8 cellular contexts compared by ENCODE assay signal in genomic region chr1:42958488-42959317, GRCh38.
DNase-seq lines count a peak whose midpoint lies in the region; ATAC-seq and TF ChIP-seq lines count a peak whose summit lies in the region.

TSS of gene SLC2A1 (minus strand) at chr1:42958868. CDS start at chr1:42958651, 217 bp downstream.

- H3K4me3 ChIP-seq in choroid plexus epithelial cell (ENCODE audit: low read depth, low read length) = peak within 1 kb of the TSS; percentile 81

- DNase-seq in AG20443 (ENCODE audit: low spot score) = peak; percentile 96
- peak; percentile 84 for DNase-seq in NCI-H446 treated with DMSO at 0.1 percent for 48 hours (lab: John Stamatoyannopoulos, UW)
- DNase-seq in activated CD4-positive, alpha-beta T cell treated with anti-CD3 and anti-CD28 coated beads for 24 hours (ENCODE audit: low read depth in 2 of 2) = peak; percentile 92 to 94
- DNase-seq in choroid plexus epithelial cell (ENCODE audit: low read depth) = peak; percentile 93
- DNase-seq in stimulated activated CD4-positive, alpha-beta T cell treated with anti-CD3 and anti-CD28 coated beads, Interleukin-1b, Interleukin-23, amount 100 ng/mL, for 24 hours (ENCODE audit: low read depth in 4 of 4, low spot score in 1 of 4) = peak; percentile 90 to 96 (median 92)

- no peaks in the 10 kb centered on the region for H3K27me3 ChIP-seq in layer of hippocampus (ENCODE audit: control insufficient read depth, insufficient read depth, low read length)

- TF ChIP-seq CTCF in choroid plexus epithelial cell (conservative IDR thresholded peaks at IDR 0.05; ENCODE audit: low read depth, low read length) = no peak

- H3K27ac ChIP-seq in layer of hippocampus (ENCODE audit: low read depth, low read length) = peak within 1 kb of the TSS; percentile 91

- ATAC-seq in HG03378 (IDR thresholded peaks at IDR 0.05; ENCODE audit: unreplicated experiment) = peak; percentile 59

- TF ChIP-seq POLR2A in GM19099 (IDR thresholded peaks at IDR 0.05; ENCODE audit: extremely low read depth, insufficient read length, low read depth) = peak; percentile 96

Comparison
In these comparisons a context has a peak if more than half of its experiments do, and no peak if none do; other contexts are left out.
1. Peak in every context shown above with its lines: DNase-seq, ATAC-seq, H3K4me3 ChIP-seq and H3K27ac ChIP-seq.